Comparison of ENCODE assay signal across 18 cellular contexts in genomic region chr15:29308299-29308698, GRCh38. TPM values are rescaled to one million over a fixed set of nuclear protein-coding genes. Genes with fewer than 3 reads are reported as not detected.
DNase-seq lines count a peak whose midpoint lies in the region; ATAC-seq, FAIRE-seq and TF ChIP-seq lines count a peak whose summit lies in the region.
"Had no signal": no experiment of that assay in that cellular context is flagged by ENCODE, and none has a peak within 500 bp of the region (broad histone marks: within the 10 kb centered on the region; RNA-seq: fewer than 3 reads in every experiment).

No MANE protein-coding gene starts in this region.

- no peaks in the 10 kb centered on the region for H3K9me3 ChIP-seq in neuronal stem cell (replicated peaks in 1 of 2; ENCODE audit: control insufficient read depth in 2 of 2, insufficient read depth in 1 of 2, low read depth in 1 of 2, low read length in 2 of 2)
- no peaks in the 10 kb centered on the region for H3K9me3 ChIP-seq in thyroid gland
- H3K9me3 ChIP-seq: BLaER1 had no signal

- no peak overlapping the region for H4K8ac ChIP-seq in neuronal stem cell (ENCODE audit: low read depth, low read length)

- peak; percentile 45; the same call in 2 of the 3 replicates for ATAC-seq in GM23338
- ATAC-seq: CD8-positive, alpha-beta T cell had no signal

- no CpG with 5 or more reads among the region's 7 CpGs for WGBS in neuronal stem cell (ENCODE audit: extremely low coverage in 2 of 2, insufficient read length in 2 of 2, insufficient replicate concordance in 1 of 2), 2 donors
- whole genome bisulfite sequencing in thyroid gland, 2 donors: 92 to 93% methylated on average over 7 of the region's 7 CpGs

- H3K4me3 ChIP-seq in GM06990 (replicated peaks; ENCODE audit: low read depth, low read length) (no peak overlapping the region; the same call in 1 of the 2 replicates), GM23338 (no peak overlapping the region), neuronal stem cell (ENCODE audit: low read length in 2 of 2) (no peak overlapping the region), thyroid gland (replicated peaks in 1 of 3) (no peak overlapping the region)
- H3K4me3 ChIP-seq: BLaER1, GM23248 had no signal

- H3K4me2 ChIP-seq in GM23338 (no peak overlapping the region), neuronal stem cell (ENCODE audit: insufficient read depth, low read length, poor library complexity, severe bottlenecking) (no peak overlapping the region)
- H3K4me2 ChIP-seq: BLaER1 had no signal

- H3K27me3 ChIP-seq in GM06990 (replicated peaks; ENCODE audit: control insufficient read depth, insufficient read depth, low read length) (no peaks in the 10 kb centered on the region), GM23338 (ENCODE audit: insufficient read depth) (no peaks in the 10 kb centered on the region), neuronal stem cell (ENCODE audit: control insufficient read depth in 3 of 3, insufficient read depth in 3 of 3, low read depth in 1 of 3, low read length in 3 of 3) (no peaks in the 10 kb centered on the region), thyroid gland (no peaks in the 10 kb centered on the region)
- H3K27me3 ChIP-seq: BLaER1 had no signal

- H3K4me1 Mint-ChIP-seq in GM23338: peaks cover 4% of the 10 kb centered on the region; the same call in 1 of the 3 replicates
- H3K4me1 Mint-ChIP-seq: CD14-positive monocyte had no signal

- no peak overlapping the region for H3K9ac ChIP-seq in neuronal stem cell (ENCODE audit: low read depth, low read length, poor library complexity)
- H3K9ac ChIP-seq: BLaER1, GM23248 had no signal

- H4K20me1 ChIP-seq in GM23338 (replicated peaks; ENCODE audit: insufficient read depth): no peaks in the 10 kb centered on the region
- H4K20me1 ChIP-seq: BLaER1 had no signal

- H3K36me3 Mint-ChIP-seq in GM23338 (ENCODE audit: low read depth): no peaks in the 10 kb centered on the region
- H3K36me3 Mint-ChIP-seq: CD14-positive monocyte; CD8-positive, alpha-beta T cell had no signal

- no peak overlapping the region for H3K23ac ChIP-seq in neuronal stem cell (ENCODE audit: low read depth, low read length, poor library complexity)

- no peaks in the 10 kb centered on the region for H3K9me3 Mint-ChIP-seq in GM23338
- H3K9me3 Mint-ChIP-seq: CD8-positive, alpha-beta T cell had no signal

- no peak overlapping the region for H3K27ac ChIP-seq in GM23338 (ENCODE audit: low read depth)
- no peak overlapping the region for H3K27ac ChIP-seq in neuronal stem cell (replicated peaks; ENCODE audit: low read length)
- no peak overlapping the region for H3K27ac ChIP-seq in thyroid gland
- H3K27ac ChIP-seq: BLaER1, GM23248 had no signal

- H3K4ac ChIP-seq in neuronal stem cell (ENCODE audit: low read length): no peak overlapping the region

- H2BK5ac ChIP-seq in neuronal stem cell (ENCODE audit: low read length): no peak overlapping the region

- peak overlapping the region; percentile 46 for H3K18ac ChIP-seq in neuronal stem cell (ENCODE audit: low read length)

- H3K27ac Mint-ChIP-seq in GM23338: no peak overlapping the region
- H3K27ac Mint-ChIP-seq: CD14-positive monocyte; CD8-positive, alpha-beta T cell had no signal

- H3K36me3 ChIP-seq in GM06990 (ENCODE audit: control insufficient read depth, insufficient read depth, low read length) (no peaks in the 10 kb centered on the region), GM23338 (ENCODE audit: insufficient read depth) (no peaks in the 10 kb centered on the region), neuronal stem cell (replicated peaks in 1 of 2; ENCODE audit: control insufficient read depth in 2 of 2, insufficient read depth in 2 of 2, low read length in 2 of 2) (no peaks in the 10 kb centered on the region), thyroid gland (no peaks in the 10 kb centered on the region)
- H3K36me3 ChIP-seq: BLaER1 had no signal

- H3K4me1 ChIP-seq in GM23338 (ENCODE audit: insufficient read depth) (no peaks in the 10 kb centered on the region), neuronal stem cell (ENCODE audit: control insufficient read depth in 2 of 2, insufficient read depth in 1 of 2, low read depth in 1 of 2, low read length in 2 of 2) (no peaks in the 10 kb centered on the region), thyroid gland (no peaks in the 10 kb centered on the region)

- no peak for FAIRE-seq in urothelium cell line (lab: Jason Lieb, UNC)
- FAIRE-seq: GM19239, H54 had no signal

- H3K4me3 Mint-ChIP-seq in GM23338: no peak overlapping the region
- H3K4me3 Mint-ChIP-seq: CD14-positive monocyte; CD8-positive, alpha-beta T cell had no signal

- no peak overlapping the region for H4K91ac ChIP-seq in neuronal stem cell (ENCODE audit: low read depth, low read length, poor library complexity)

- TF ChIP-seq CTCF in GM06990 (IDR thresholded peaks at IDR 0.05; ENCODE audit: insufficient read depth, low read length, poor library complexity, severe bottlenecking): no peak
- no peak for TF ChIP-seq CTCF in GM23338 (conservative IDR thresholded peaks at IDR 0.05; ENCODE audit: low read depth in 2 of 2)
- no peak for TF ChIP-seq CTCF in thyroid gland (IDR thresholded peaks at IDR 0.05)

- peaks cover 8% of the 10 kb centered on the region for H3K9me2 ChIP-seq in GM23338 (ENCODE audit: insufficient read depth)

- H2BK120ac ChIP-seq in neuronal stem cell (ENCODE audit: low read depth, low read length): no peak overlapping the region

- no peaks in the 10 kb centered on the region for H3F3A ChIP-seq in GM23338 (replicated peaks; ENCODE audit: low read depth)

- TF ChIP-seq POLR2A in thyroid gland (IDR thresholded peaks at IDR 0.05): no peak

- peaks cover 4% of the 10 kb centered on the region for H3K27me3 Mint-ChIP-seq in GM23338 (ENCODE audit: insufficient read depth, low read depth, poor library complexity)

- H2AFZ ChIP-seq in GM23338 (no peak overlapping the region), neuronal stem cell (ENCODE audit: low read length) (no peak overlapping the region)
- H2AFZ ChIP-seq: GM23248 had no signal

- H3K14ac ChIP-seq in neuronal stem cell (ENCODE audit: low read length): no peak overlapping the region

- peak overlapping the region; percentile 41 for H2BK15ac ChIP-seq in neuronal stem cell (ENCODE audit: low read length)

- DNase-seq in GM06990 (ENCODE audit: extremely low read depth, insufficient read length) (peak; percentile 63), GM23338 (ENCODE audit: low spot score) (no peak), neuronal stem cell (ENCODE audit: low spot score) (no peak), NCI-H1417 treated with DMSO at 0.1 percent for 48 hours (lab: John Stamatoyannopoulos, UW) (no peak), thyroid gland (no peak), urothelium cell line (ENCODE audit: low spot score) (no peak)
- DNase-seq in stimulated activated CD8-positive, alpha-beta memory T cell treated with anti-CD3 and anti-CD28 coated beads, Interleukin-4, amount 100 ng/mL, for 48 hours: no peak
- DNase-seq: 8988T; Calu3; CD8-positive, alpha-beta T cell; DMS79 treated with DMSO at 0.1 percent for 48 hours; EL; GM23248; HCEC 1CT had no signal

- intact Hi-C loops in thyroid gland (cut with DNase I): no loop called here

- no peaks in the 10 kb centered on the region for H3K79me2 ChIP-seq in GM23338 (replicated peaks; ENCODE audit: insufficient read depth)

- H2AK5ac ChIP-seq in neuronal stem cell (ENCODE audit: low read depth, low read length): no peak overlapping the region

- H3K79me1 ChIP-seq in neuronal stem cell (ENCODE audit: low read depth, low read length): no peaks in the 10 kb centered on the region

- no peak overlapping the region for H2BK12ac ChIP-seq in neuronal stem cell (ENCODE audit: low read length)

TF ChIP-seq in GM23338, 12 proteins besides CTCF, POLR2A, EP300 and RAD21 (continues in another document):
- TF ChIP-seq JUNB (IDR thresholded peaks at IDR 0.05; ENCODE audit: unreplicated experiment) (no peak), ZNF114 (CRISPR knock-in tag; IDR thresholded peaks at IDR 0.05) (no peak), NANOG (IDR thresholded peaks at IDR 0.05; ENCODE audit: borderline replicate concordance) (no peak)

RNA-seq across cellular contexts. Expression of gene NSMCE3, which starts 38.7 kb away (rescaled TPM):
- 9.7 and 11.0 TPM in 2 replicates for total RNA-seq in GM23338 (2014; rRNA removed; shearing (Covaris generic))
- polyA plus RNA-seq in GM23338 (2016; fragmentation: Nextera tagmentation; extraction: Ambion mirVana): 10.0 and 10.5 TPM in 2 replicates
- 13.4 TPM for polyA plus RNA-seq in neuronal stem cell (2013, experiment 1 of 2)
- 12.9 TPM for polyA plus RNA-seq in neuronal stem cell (2013, experiment 2 of 2)
- total RNA-seq in thyroid gland: 10 to 100 TPM; 19.6 to 21.7 (median 20.8) TPM
